1 cellular context compared by ENCODE assay signal in genomic region chr3:121834079-121834730, GRCh38.
TF ChIP-seq lines count a peak whose summit lies in the region.

No MANE protein-coding gene starts in this region.

TF ChIP-seq in neural cell, 6 proteins besides CTCF, POLR2A, EP300 and RAD21 (continued from another document):
- no peak for TF ChIP-seq REST (IDR thresholded peaks at IDR 0.05; ENCODE audit: borderline replicate concordance)
- no peak for TF ChIP-seq TAF1 (IDR thresholded peaks at IDR 0.05; ENCODE audit: low read depth)
- TF ChIP-seq EZH2 (IDR thresholded peaks at IDR 0.05; ENCODE audit: borderline replicate concordance, insufficient read depth, low read length, poor library complexity, severe bottlenecking) = no peak
- no peak for TF ChIP-seq SMC3 (conservative IDR thresholded peaks at IDR 0.05; ENCODE audit: poor library complexity)
- no peak for TF ChIP-seq POLR2AphosphoS5 (IDR thresholded peaks at IDR 0.05)
